17 cellular contexts compared by ENCODE assay signal in the genomic region with DNA sequence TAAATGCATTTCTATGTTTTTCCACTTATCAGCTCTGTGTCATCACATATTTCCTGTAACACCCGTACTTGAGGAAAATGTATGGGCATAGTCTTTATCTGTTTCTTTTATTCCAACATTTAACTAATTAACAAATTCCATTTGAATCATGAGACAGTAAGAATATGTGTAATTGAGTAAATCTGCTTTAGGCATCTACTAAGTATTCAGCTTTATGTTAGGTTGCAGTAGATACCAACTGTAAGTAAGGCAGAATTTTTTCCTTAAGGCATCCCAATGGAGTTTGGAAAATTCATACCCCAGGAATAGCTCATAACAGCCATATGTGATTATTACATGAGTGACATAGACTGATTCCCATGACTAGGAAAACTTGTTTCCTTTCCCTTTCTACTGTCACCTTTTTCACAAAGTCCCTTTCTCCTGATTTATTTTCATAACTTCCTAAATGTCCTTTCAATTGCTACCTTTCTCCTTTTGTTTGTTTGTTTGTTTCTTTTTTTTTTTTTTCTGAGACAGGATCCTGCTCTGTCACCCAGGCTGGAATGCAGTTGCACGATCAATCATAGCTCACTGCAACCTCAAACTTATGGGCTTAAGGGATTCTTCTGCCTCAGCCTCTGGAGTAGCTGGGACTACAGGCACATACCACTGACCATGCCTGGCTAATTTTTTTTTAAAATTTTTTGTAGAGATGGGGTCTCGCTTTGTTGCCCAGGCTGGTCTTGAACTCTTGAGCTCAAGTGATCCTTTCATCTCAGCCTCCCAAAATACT.
"Had no signal": no experiment of that assay in that cellular context is flagged by ENCODE, and none has a peak within 500 bp of the region (broad histone marks: within the 10 kb centered on the region; RNA-seq: fewer than 3 reads in every experiment).

No MANE protein-coding gene starts in this region.

- DNase-seq: activated CD4-positive, alpha-beta T cell treated with anti-CD3 and anti-CD28 coated beads, Interleukin-2, amount 50 U/mL, for 4 hours; effector CD8-positive, alpha-beta T cell; gastrocnemius medialis; heart left ventricle; mesenchymal stem cell; natural killer cell; retina; stimulated activated CD4-positive, alpha-beta T cell treated with anti-CD3 and anti-CD28 coated beads, Interleukin-12 subunit alpha, Interleukin-12 subunit beta, amount 100 ng/mL, for 4 hours; stimulated activated CD4-positive, alpha-beta T cell treated with anti-CD3 and anti-CD28 coated beads, Interleukin-1b, Interleukin-23, amount 100 ng/mL, for 48 hours; stimulated activated CD8-positive, alpha-beta memory T cell treated with anti-CD3 and anti-CD28 coated beads, Interleukin-4, amount 100 ng/mL, for 48 hours; stimulated activated naive CD4-positive, alpha-beta T cell treated with Interleukin-2 at 50 U/mL for 16 hours; T-cell; thyroid gland; WERI-Rb-1 had no signal

- H3K4me1 ChIP-seq: gastrocnemius medialis, thyroid gland had no signal

- H3K27me3 ChIP-seq: gastrocnemius medialis, heart left ventricle, thyroid gland had no signal

- H3K9me3 ChIP-seq: gastrocnemius medialis, heart left ventricle, thyroid gland had no signal

- H3K27me3 Mint-ChIP-seq: activated naive CD8-positive, alpha-beta T cell; T-cell had no signal

- H3K36me3 Mint-ChIP-seq: natural killer cell had no signal

- ATAC-seq: esophagus mucosa, gastrocnemius medialis, heart left ventricle, natural killer cell, T-cell had no signal

- H3K9ac ChIP-seq: parathyroid adenoma had no signal

- H3K79me2 ChIP-seq: parathyroid adenoma had no signal

- H3K4me3 Mint-ChIP-seq: activated naive CD8-positive, alpha-beta T cell; natural killer cell; T-cell had no signal

- H3K27ac Mint-ChIP-seq: activated naive CD8-positive, alpha-beta T cell; T-cell had no signal

- H3K9me3 Mint-ChIP-seq: natural killer cell, T-cell had no signal

- H3K27ac ChIP-seq: gastrocnemius medialis, heart left ventricle, parathyroid adenoma, thyroid gland, WERI-Rb-1 had no signal

- H3K36me3 ChIP-seq: gastrocnemius medialis, heart left ventricle, thyroid gland, WERI-Rb-1 had no signal

- H3K4me3 ChIP-seq: gastrocnemius medialis, heart left ventricle, thyroid gland had no signal

- H2AFZ ChIP-seq: parathyroid adenoma had no signal
